22 cellular contexts compared by ENCODE assay signal in the genomic region with DNA sequence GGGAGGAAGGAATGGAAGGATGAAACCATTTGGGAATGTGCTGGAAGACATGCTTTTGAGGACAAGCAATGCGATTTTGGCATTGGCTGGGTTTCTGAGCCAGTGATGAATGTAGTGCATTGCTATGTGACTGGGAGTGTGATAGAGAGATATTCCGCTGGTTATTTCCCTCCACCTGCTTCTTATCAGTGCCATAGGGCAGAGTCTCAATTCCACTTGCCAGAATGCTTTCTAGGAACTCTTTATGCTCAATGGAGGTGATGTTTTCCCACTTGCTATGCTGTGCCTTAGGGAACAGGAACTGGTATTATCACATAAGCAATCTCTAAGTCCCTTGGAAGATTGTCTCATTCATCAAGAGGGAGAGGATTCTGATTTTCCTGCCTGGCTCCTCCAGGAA.
"Had no signal": no experiment of that assay in that cellular context is flagged by ENCODE, and none has a peak within 500 bp of the region (broad histone marks: within the 10 kb centered on the region; RNA-seq: fewer than 3 reads in every experiment).

No MANE protein-coding gene starts in this region.

- FAIRE-seq: colon, TTC549 had no signal

- H3K4me1 ChIP-seq: adrenal gland, neural progenitor cell, upper lobe of left lung had no signal

- H3K9me3 ChIP-seq: adrenal gland, ascending aorta, esophagus muscularis mucosa, gastrocnemius medialis, spleen, thoracic aorta, upper lobe of left lung had no signal

- H3K27ac ChIP-seq: adrenal gland, ascending aorta, esophagus muscularis mucosa, gastrocnemius medialis, neural progenitor cell, spleen, thoracic aorta, upper lobe of left lung, WERI-Rb-1 had no signal

- DNase-seq: activated CD4-positive, alpha-beta T cell treated with anti-CD3 and anti-CD28 coated beads, Interleukin-2, amount 10 ng/mL, durations not matched to agents 7 days and 5 days; activated CD4-positive, CD25-positive, alpha-beta regulatory T cell treated with anti-CD3 and anti-CD28 coated beads, Interleukin-2, amount 50 U/mL, for 72 hours; activated CD8-positive, alpha-beta T cell treated with anti-CD3 and anti-CD28 coated beads, Interleukin-2, amount 10 ng/mL, durations not matched to agents 7 days and 5 days; activated naive CD4-positive, alpha-beta T cell; activated T-cell treated with anti-CD3 and anti-CD28 coated beads, Interleukin-2, amount 50 U/mL, for 1 hour; adrenal gland; central memory CD4-positive, alpha-beta T cell; gastrocnemius medialis; hypothalamus; retina; spleen; stimulated activated CD4-positive, alpha-beta T cell treated with anti-CD3 and anti-CD28 coated beads, Interleukin-4, amount 100 ng/mL, for 1 hour; stimulated activated naive CD4-positive, alpha-beta T cell; T-cell; upper lobe of left lung; WERI-Rb-1 had no signal

- H3K27me3 ChIP-seq: adrenal gland, ascending aorta, esophagus muscularis mucosa, gastrocnemius medialis, neural progenitor cell, spleen, upper lobe of left lung had no signal

- H3K9ac ChIP-seq: neural progenitor cell had no signal

- ATAC-seq: activated CD8-positive, alpha-beta T cell treated with anti-CD3 and anti-CD28 coated beads, Interleukin-2, amount 10 ng/mL, durations not matched to agents 7 days and 5 days; gastrocnemius medialis; T-cell had no signal

- H3K4me3 ChIP-seq: adrenal gland, ascending aorta, esophagus muscularis mucosa, gastrocnemius medialis, neural progenitor cell, spleen, thoracic aorta, upper lobe of left lung had no signal

- H3K36me3 ChIP-seq: adrenal gland, ascending aorta, esophagus muscularis mucosa, gastrocnemius medialis, neural progenitor cell, thoracic aorta, upper lobe of left lung, WERI-Rb-1 had no signal

- H3K4me2 ChIP-seq: neural progenitor cell had no signal

- H2AFZ ChIP-seq: neural progenitor cell had no signal
